ENCODE assay signal across 8 cellular contexts in the genomic region with DNA sequence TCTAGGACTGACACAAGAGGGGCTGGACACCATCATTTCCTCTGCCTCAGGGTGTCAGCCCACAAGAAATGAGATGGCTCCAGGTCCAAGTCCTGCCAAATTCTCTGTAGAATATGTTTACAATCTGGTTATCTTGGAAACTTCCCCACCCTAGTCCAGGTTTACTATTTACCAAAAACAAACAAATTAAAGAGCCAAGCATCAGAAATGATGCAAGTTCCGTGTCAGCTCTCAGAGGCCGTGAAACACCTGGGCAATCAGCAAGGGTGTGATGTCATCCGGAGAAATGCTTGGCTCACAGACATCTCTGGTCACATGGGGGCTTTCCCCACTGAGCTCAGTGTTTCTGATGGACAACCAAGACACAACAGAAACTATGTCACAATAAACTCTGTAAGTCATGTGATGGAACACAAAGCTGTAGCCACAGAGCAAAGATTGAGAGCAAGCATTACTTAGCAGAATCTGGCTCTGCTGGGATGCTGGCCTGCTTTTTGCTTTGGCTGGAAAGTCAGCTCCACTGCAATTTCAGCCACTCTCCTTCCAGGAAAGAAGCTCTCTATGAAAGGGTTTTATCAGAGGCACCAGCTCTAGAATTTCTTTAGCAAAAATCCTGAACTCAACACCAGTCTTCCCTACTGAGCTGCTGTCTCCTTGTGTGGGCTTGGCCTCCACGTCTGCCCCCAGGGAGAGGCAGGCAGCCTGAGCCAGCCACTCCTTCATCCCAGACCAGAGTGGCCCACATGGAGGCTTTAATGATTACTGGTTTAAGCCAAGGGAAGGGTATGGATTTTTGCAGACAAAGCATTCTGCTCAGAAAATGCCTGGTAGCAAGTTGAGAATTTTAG. TPM values are rescaled to one million over a fixed set of nuclear protein-coding genes. Genes with fewer than 3 reads are reported as not detected.
DNase-seq lines count a peak whose midpoint lies in the region; ATAC-seq and TF ChIP-seq lines count a peak whose summit lies in the region.

No MANE protein-coding gene starts in this region.

- TF ChIP-seq POLR2A in adrenal gland (IDR thresholded peaks at IDR 0.05) = no peak

- DNase-seq in NCI-H1417 (lab: John Stamatoyannopoulos, UW) = peak in 2 of 3 experiments; percentile 37 to 65
- no peak for DNase-seq in NCI-H1417 treated with DMSO at 0.1 percent for 48 hours (lab: John Stamatoyannopoulos, UW)
- peak; percentile 50 for DNase-seq in HuH-7 (ENCODE audit: low spot score)
- DNase-seq in adrenal gland = peak in 5 of 7 donors; percentile 30 to 57 (median 33)
- DNase-seq in islet precursor cell = peak; percentile 84
- peak; percentile 85 for DNase-seq in stromal cell of bone marrow (ENCODE audit: low read depth)
- no peak for DNase-seq in germinal center (ENCODE audit: low spot score)

- peak overlapping the region in 2 of 5 donors; percentile 28 to 42 for H3K27ac ChIP-seq in adrenal gland

- no peaks in the 10 kb centered on the region for H3K4me1 ChIP-seq in adrenal gland (replicated peaks in 1 of 2)

- WGBS in adrenal gland, 4 donors = 65 to 94% (median 85%) methylated on average over 2 to 4 of the region's 4 CpGs

- no peak overlapping the region for H3K4me3 ChIP-seq in adrenal gland

- no peak for TF ChIP-seq CTCF in adrenal gland (IDR thresholded peaks at IDR 0.05)

- no peaks in the 10 kb centered on the region for H3K27me3 ChIP-seq in adrenal gland

- ATAC-seq in GM21381 (IDR thresholded peaks at IDR 0.05; ENCODE audit: unreplicated experiment) = peak; percentile 68

- no peaks in the 10 kb centered on the region for H3K9me3 ChIP-seq in adrenal gland (replicated peaks in 1 of 3)

- intact Hi-C loops in adrenal gland (cut with DNase I) = no loop called here

- H3K36me3 ChIP-seq in adrenal gland (replicated peaks in 1 of 2) = no peaks in the 10 kb centered on the region

RNA-seq across cellular contexts. Expression of a gene that starts 55.9 kb away (rescaled TPM):
- 100 to 1,000 TPM in 2 of 8 donors, 10 to 100 TPM in 6; 57.4 to 226 (median 82.2) TPM for total RNA-seq in adrenal gland
- polyA plus RNA-seq in adrenal gland = 100 to 1,000 TPM in 2 of 3 donors, 10 to 100 TPM in 1; 47.3 to 165 (median 103) TPM

Comparison
In these comparisons a context has a peak if more than half of its experiments do, and no peak if none do; other contexts are left out.
1. DNase-seq: peak in NCI-H1417 (2 of 3), HuH-7 (single experiment), adrenal gland (5 of 7), islet precursor cell (single experiment) and stromal cell of bone marrow (single experiment); none in NCI-H1417 treated with DMSO at 0.1 percent for 48 hours (single experiment) and germinal center (single experiment).